In the genomic region with DNA sequence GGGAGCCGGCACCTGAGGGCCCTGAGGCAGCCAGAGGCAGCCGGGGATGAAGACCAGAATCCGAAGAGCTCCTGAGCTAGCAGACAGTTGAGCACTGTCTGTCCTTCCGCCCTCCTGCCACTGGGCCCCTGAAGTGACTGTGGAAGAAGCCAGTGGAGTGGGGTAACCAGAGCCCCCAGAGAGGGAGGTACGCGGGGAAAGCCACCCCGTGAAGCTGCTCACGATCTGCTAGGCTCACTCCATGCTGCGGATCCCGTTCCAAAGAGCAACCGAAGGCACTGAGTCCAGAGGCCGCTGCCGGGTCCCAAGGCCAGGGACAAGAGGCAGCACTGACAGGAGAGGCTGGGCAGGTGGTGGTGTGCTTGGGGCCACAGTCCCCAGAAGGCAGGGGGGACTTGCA, we compare ENCODE assay signal across 1 cellular context.
A peak's percentile ranks its signal among the peaks of the same experiment; 100 is the strongest.
TF ChIP-seq lines count a peak whose summit lies in the region.

No MANE protein-coding gene starts in this region.

TF ChIP-seq in HepG2, 621 proteins besides CTCF, POLR2A, EP300 and RAD21 (continued from another document):
- TF ChIP-seq, protein P1, sequence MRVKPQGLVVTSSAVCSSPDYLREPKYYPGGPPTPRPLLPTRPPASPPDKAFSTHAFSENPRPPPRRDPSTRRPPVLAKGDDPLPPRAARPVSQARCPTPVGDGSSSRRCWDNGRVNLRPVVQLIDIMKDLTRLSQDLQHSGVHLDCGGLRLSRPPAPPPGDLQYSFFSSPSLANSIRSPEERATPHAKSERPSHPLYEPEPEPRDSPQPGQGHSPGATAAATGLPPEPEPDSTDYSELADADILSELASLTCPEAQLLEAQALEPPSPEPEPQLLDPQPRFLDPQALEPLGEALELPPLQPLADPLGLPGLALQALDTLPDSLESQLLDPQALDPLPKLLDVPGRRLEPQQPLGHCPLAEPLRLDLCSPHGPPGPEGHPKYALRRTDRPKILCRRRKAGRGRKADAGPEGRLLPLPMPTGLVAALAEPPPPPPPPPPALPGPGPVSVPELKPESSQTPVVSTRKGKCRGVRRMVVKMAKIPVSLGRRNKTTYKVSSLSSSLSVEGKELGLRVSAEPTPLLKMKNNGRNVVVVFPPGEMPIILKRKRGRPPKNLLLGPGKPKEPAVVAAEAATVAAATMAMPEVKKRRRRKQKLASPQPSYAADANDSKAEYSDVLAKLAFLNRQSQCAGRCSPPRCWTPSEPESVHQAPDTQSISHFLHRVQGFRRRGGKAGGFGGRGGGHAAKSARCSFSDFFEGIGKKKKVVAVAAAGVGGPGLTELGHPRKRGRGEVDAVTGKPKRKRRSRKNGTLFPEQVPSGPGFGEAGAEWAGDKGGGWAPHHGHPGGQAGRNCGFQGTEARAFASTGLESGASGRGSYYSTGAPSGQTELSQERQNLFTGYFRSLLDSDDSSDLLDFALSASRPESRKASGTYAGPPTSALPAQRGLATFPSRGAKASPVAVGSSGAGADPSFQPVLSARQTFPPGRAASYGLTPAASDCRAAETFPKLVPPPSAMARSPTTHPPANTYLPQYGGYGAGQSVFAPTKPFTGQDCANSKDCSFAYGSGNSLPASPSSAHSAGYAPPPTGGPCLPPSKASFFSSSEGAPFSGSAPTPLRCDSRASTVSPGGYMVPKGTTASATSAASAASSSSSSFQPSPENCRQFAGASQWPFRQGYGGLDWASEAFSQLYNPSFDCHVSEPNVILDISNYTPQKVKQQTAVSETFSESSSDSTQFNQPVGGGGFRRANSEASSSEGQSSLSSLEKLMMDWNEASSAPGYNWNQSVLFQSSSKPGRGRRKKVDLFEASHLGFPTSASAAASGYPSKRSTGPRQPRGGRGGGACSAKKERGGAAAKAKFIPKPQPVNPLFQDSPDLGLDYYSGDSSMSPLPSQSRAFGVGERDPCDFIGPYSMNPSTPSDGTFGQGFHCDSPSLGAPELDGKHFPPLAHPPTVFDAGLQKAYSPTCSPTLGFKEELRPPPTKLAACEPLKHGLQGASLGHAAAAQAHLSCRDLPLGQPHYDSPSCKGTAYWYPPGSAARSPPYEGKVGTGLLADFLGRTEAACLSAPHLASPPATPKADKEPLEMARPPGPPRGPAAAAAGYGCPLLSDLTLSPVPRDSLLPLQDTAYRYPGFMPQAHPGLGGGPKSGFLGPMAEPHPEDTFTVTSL (CRISPR knock-in tag; IDR thresholded peaks at IDR 0.05; ENCODE audit: borderline replicate concordance), result no peak
- no peak for TF ChIP-seq ZNF775 (CRISPR knock-in tag; IDR thresholded peaks at IDR 0.05; ENCODE audit: borderline replicate concordance)
- TF ChIP-seq, protein P2, sequence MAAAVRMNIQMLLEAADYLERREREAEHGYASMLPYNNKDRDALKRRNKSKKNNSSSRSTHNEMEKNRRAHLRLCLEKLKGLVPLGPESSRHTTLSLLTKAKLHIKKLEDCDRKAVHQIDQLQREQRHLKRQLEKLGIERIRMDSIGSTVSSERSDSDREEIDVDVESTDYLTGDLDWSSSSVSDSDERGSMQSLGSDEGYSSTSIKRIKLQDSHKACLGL (CRISPR knock-in tag; IDR thresholded peaks at IDR 0.05), result no peak
- peak; percentile 50; the same call in 1 of the 2 replicates for TF ChIP-seq SALL1 (CRISPR knock-in tag; IDR thresholded peaks at IDR 0.05)
- no peak for TF ChIP-seq ZNF841 (CRISPR knock-in tag; IDR thresholded peaks at IDR 0.05; ENCODE audit: borderline replicate concordance)
- no peak for TF ChIP-seq ZNF644 (CRISPR knock-in tag; IDR thresholded peaks at IDR 0.05; ENCODE audit: low read depth)
- no peak for TF ChIP-seq ASH2L (IDR thresholded peaks at IDR 0.05; ENCODE audit: insufficient read length, low read depth, low read length)
- peak; percentile 51; the same call in 1 of the 2 replicates for TF ChIP-seq HOXA3 (CRISPR knock-in tag; IDR thresholded peaks at IDR 0.05)
- no peak for TF ChIP-seq BORCS8-MEF2B (CRISPR knock-in tag; IDR thresholded peaks at IDR 0.05)
- TF ChIP-seq ZNF564 (CRISPR knock-in tag; IDR thresholded peaks at IDR 0.05), result 0 out of 2 replicates have a peak, but pooled peaks have one; percentile 47
- TF ChIP-seq, protein P3, sequence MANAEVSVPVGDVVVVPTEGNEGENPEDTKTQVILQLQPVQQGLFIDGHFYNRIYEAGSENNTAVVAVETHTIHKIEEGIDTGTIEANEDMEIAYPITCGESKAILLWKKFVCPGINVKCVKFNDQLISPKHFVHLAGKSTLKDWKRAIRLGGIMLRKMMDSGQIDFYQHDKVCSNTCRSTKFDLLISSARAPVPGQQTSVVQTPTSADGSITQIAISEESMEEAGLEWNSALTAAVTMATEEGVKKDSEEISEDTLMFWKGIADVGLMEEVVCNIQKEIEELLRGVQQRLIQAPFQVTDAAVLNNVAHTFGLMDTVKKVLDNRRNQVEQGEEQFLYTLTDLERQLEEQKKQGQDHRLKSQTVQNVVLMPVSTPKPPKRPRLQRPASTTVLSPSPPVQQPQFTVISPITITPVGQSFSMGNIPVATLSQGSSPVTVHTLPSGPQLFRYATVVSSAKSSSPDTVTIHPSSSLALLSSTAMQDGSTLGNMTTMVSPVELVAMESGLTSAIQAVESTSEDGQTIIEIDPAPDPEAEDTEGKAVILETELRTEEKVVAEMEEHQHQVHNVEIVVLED (CRISPR knock-in tag; IDR thresholded peaks at IDR 0.05; ENCODE audit: borderline replicate concordance), result no peak
- 0 out of 2 replicates have a peak, but pooled peaks have one; percentile 51 for TF ChIP-seq ZNF224 (CRISPR knock-in tag; IDR thresholded peaks at IDR 0.05)
